In the genomic region with DNA sequence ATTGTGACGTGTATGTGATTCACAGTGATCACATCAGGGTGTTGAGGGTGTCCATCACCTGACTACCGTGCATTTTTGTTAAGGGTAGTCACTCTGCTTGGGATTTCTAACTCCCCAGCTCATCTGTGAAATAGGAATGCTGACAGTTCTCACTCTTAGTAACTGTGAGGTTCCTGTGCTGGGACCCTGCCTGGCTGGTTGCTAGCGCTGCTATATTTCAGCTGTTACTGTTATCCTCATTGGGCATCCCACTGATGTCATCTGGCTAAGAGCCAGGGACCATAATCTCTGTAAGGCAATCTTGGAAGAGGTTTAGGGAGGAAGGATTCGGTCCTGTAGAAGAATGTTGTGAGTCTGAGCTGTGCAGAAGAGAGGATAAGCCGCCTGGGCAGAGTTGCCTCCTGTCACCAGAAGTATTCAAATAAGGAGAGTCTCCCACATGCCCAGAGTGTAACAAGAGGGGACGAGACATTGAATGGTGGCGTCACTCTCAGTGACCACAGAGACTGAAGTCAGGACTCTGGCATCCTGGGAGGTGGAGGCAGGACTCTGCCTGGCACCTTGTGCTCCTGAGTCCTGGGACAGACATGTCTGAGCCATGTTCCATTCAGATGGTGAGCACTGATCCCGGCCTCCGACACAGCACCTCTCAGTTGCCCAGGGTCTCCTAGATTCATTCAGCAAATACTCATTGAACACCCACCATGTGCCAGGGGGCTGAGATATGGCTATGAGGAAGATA, we compare ENCODE assay signal across 11 cellular contexts. TPM values are rescaled to one million over a fixed set of nuclear protein-coding genes. Genes with fewer than 3 reads are reported as not detected.
DNase-seq lines count a peak whose midpoint lies in the region; ATAC-seq, FAIRE-seq and TF ChIP-seq lines count a peak whose summit lies in the region.
"Had no signal": no experiment of that assay in that cellular context is flagged by ENCODE, and none has a peak within 500 bp of the region (broad histone marks: within the 10 kb centered on the region; RNA-seq: fewer than 3 reads in every experiment).

No MANE protein-coding gene starts in this region.

- H3K9me3 ChIP-seq in K562 (replicated peaks; ENCODE audit: control insufficient read depth, insufficient read depth, low read depth, low read length) (no peaks in the 10 kb centered on the region), mucosa of descending colon (no peaks in the 10 kb centered on the region)

- TF ChIP-seq POLR2A in K562 (conservative IDR thresholded peaks at IDR 0.05), result no peak

- no peak overlapping the region for H3K27ac ChIP-seq in K562 (ENCODE audit: extremely low read depth, low read depth, low read length)

- in situ Hi-C loops in K562 (cut with MboI), result no loop called here

- FAIRE-seq in K562 (lab: Jason Lieb, UNC), result no peak

- TF ChIP-seq CTCF in K562 (IDR thresholded peaks at IDR 0.05 in 2 of 3, conservative IDR thresholded peaks at IDR 0.05 in 1 of 3; ENCODE audit: insufficient read depth in 2 of 3, low read depth in 1 of 3, low read length in 3 of 3) (no peak), mucosa of descending colon (IDR thresholded peaks at IDR 0.05) (no peak)

- TF ChIP-seq EP300 in K562 (IDR thresholded peaks at IDR 0.05; ENCODE audit: low read length), result no peak

- no peaks in the 10 kb centered on the region for H3K4me1 ChIP-seq in K562 (replicated peaks in 1 of 2; ENCODE audit: control insufficient read depth in 2 of 2, insufficient read depth in 2 of 2, low read length in 2 of 2)
- H3K4me1 ChIP-seq in mucosa of descending colon (ENCODE audit: low read depth), result no peaks in the 10 kb centered on the region

- BruUV-seq in K562 (replicated peaks; lab: Mats Ljungman, UMichigan), result no TSS peak

- ATAC-seq in K562 (no peak; the same call in 2 of the 3 replicates), mucosa of descending colon (no peak), GM18519 (IDR thresholded peaks at IDR 0.05; ENCODE audit: low FRiP score, unreplicated experiment) (no peak)

- no peak overlapping the region for H3K4me2 ChIP-seq in K562 (ENCODE audit: insufficient read depth, low read length)

- POLR2A ChIA-PET in K562 (lab: Yijun Ruan, JAX), result interaction anchor here (0.6 to 1.3 kb wide), 4 partner anchors 9 to 1930 kb away, joined by 3 to 4 read pairs (median 3); no protein-coding TSS in a partner anchor

- intact Hi-C loops in K562 (cut with micrococcal nuclease) (no loop called here), mucosa of descending colon (cut with DNase I, micrococcal nuclease) (no loop called here)

- no peaks in the 10 kb centered on the region for H3K36me3 ChIP-seq in K562 (ENCODE audit: control insufficient read depth, insufficient read depth, low read length)
- H3K36me3 ChIP-seq in mucosa of descending colon (ENCODE audit: low read depth), result no peaks in the 10 kb centered on the region

- no peaks in the 10 kb centered on the region for H3K9me1 ChIP-seq in K562 (ENCODE audit: control insufficient read depth, insufficient read depth, low read length)

- DNase-seq in 8988T (peak; percentile 89), HS-5 (ENCODE audit: low read depth) (peak; percentile 83), K562 (ENCODE audit: extremely low read depth in 1 of 4, low spot score in 3 of 4) (no peak), kidney tubule cell (ENCODE audit: low spot score) (peak; percentile 95), NCI-H2171 treated with DMSO at 0.1 percent for 48 hours (lab: John Stamatoyannopoulos, UW) (no peak), mucosa of descending colon (no peak), COLO668 (lab: John Stamatoyannopoulos, UW; ENCODE audit: unreplicated experiment) (no peak)
- DNase-seq: activated effector memory CD4-positive, alpha-beta T cell treated with Interleukin-2 at 50 U/mL for 16 hours; retina; stimulated activated CD8-positive, alpha-beta memory T cell treated with anti-CD3 and anti-CD28 coated beads, Interleukin-4, amount 100 ng/mL, for 48 hours had no signal

- no peak overlapping the region for H2AFZ ChIP-seq in K562 (ENCODE audit: low read depth, low read length)

- 0% methylated on average over 9 of the region's 9 CpGs for WGBS in K562 (ENCODE audit: insufficient coverage, low coverage, missing lambda C conversion rate)

- CTCF ChIA-PET in K562 (lab: Yijun Ruan, JAX; ENCODE audit: low intra/inter-chr PET ratio), result no interaction called here

- H3K79me2 ChIP-seq in K562 (ENCODE audit: control insufficient read depth, insufficient read depth, low read length), result no peaks in the 10 kb centered on the region

- no peak overlapping the region for H3K9ac ChIP-seq in K562 (ENCODE audit: insufficient read depth in 1 of 2, low read depth in 2 of 2, low read length in 2 of 2)

- H4K20me1 ChIP-seq in K562 (replicated peaks; ENCODE audit: control insufficient read depth, insufficient read depth, low read length), result peaks cover 14% of the 10 kb centered on the region

- no peak for TF ChIP-seq RAD21 in K562 (CRISPR knock-in tag; conservative IDR thresholded peaks at IDR 0.05 in 1 of 2, IDR thresholded peaks at IDR 0.05 in 1 of 2)

- H3K27me3 ChIP-seq in K562 (ENCODE audit: control insufficient read depth in 2 of 2, insufficient read depth in 2 of 2, low read length in 2 of 2), result peaks cover 22 to 56% of the 10 kb centered on the region in 2 experiments

- no peak overlapping the region for H3K4me3 ChIP-seq in K562
- H3K4me3 ChIP-seq in mucosa of descending colon, result no peak overlapping the region

TF ChIP-seq in K562, 482 proteins besides CTCF, POLR2A, EP300 and RAD21:
- TF ChIP-seq NFIC (IDR thresholded peaks at IDR 0.05), result peak; percentile 56; the same call in 1 of the 2 replicates
- no peak for TF ChIP-seq NR0B1 (IDR thresholded peaks at IDR 0.05; ENCODE audit: partially characterized antibody)
- no peak for TF ChIP-seq MNT (conservative IDR thresholded peaks at IDR 0.05)
- TF ChIP-seq ZEB2 (IDR thresholded peaks at IDR 0.05), result no peak

RNA-seq across cellular contexts. Expression of gene FBLN2, which starts 52.2 kb away (rescaled TPM):
- 0.32 and 0.72 TPM in 2 replicates for total RNA-seq in K562 (2011; cell fraction: chromatin; rRNA removed; ENCODE audit: low replicate concordance)
- 0.53 and 1.5 TPM in 2 replicates for total RNA-seq in K562 (2011; cell fraction: nucleolus; rRNA removed)
- total RNA-seq in K562 (2011; cell fraction: nucleoplasm; rRNA removed), result 0.15 and 0.23 TPM in 2 replicates
- total RNA-seq in K562 (2014; rRNA removed), result not detected in 2 replicates
- total RNA-seq in K562 (2014; rRNA removed; fragmentation: Illumina TruSeq; extraction: Trizol), result not detected in 2 replicates
- total RNA-seq in K562 (2015; rRNA removed; fragmentation: Illumina TruSeq; extraction: Trizol), result not detected in 2 replicates
- total RNA-seq in K562 (2021), result 0.04 and 0.13 TPM in 2 replicates
- 0.10 and 0.14 TPM in 2 replicates for polyA plus RNA-seq in K562 (2011; rRNA removed)
- polyA plus RNA-seq in K562 (2011; cell fraction: cytosol; rRNA removed), result 0.18 and 0.64 TPM in 2 replicates
- 0.11 and 0.82 TPM in 2 replicates for polyA plus RNA-seq in K562 (2011; cell fraction: nucleus; rRNA removed)
- polyA plus RNA-seq in K562 (2012), result 0.04 and 0.08 TPM in 2 replicates
- not detected in 2 replicates for polyA plus RNA-seq in K562 (2014; fragmentation: Illumina TruSeq; extraction: Trizol)
- polyA plus RNA-seq in K562 (2014; fragmentation: Nextera tagmentation; extraction: Ambion mirVana), result not detected
- polyA plus RNA-seq in K562 (2014; rRNA removed), result 0.03 TPM in 1 of 2 replicates, not detected in the other
- 0.21 TPM in 1 of 2 replicates, not detected in the other for polyA minus RNA-seq in K562 (2011; rRNA and poly(A)+ RNA removed)
- polyA minus RNA-seq in K562 (2011; cell fraction: cytosol; rRNA and poly(A)+ RNA removed), result 0.19 TPM in 1 of 2 replicates, not detected in the other
- 0.11 and 0.13 TPM in 2 replicates for polyA minus RNA-seq in K562 (2011; cell fraction: nucleus; rRNA and poly(A)+ RNA removed)
- total RNA-seq in mucosa of descending colon, result 10 to 100 TPM; 10.2 to 48.9 (median 30.5) TPM

Comparison
In these comparisons a context has a peak if more than half of its experiments do, and no peak if none do; other contexts are left out.
1. DNase-seq: peak in 8988T (single experiment), HS-5 (single experiment) and kidney tubule cell (single experiment); none in K562 (0 of 4), NCI-H2171 treated with DMSO at 0.1 percent for 48 hours (single experiment), mucosa of descending colon (0 of 3) and COLO668 (single experiment).
2. RNA of gene FBLN2, which starts 52.2 kb away (total RNA-seq): 10.2 to 48.9 TPM in mucosa of descending colon; 0.04 to 1.5 TPM in K562; every median in the first group is over 4 times any median in the second.